Comparison of ENCODE assay signal across 1 cellular context in genomic region chr3:192879346-192880031, GRCh38.
TF ChIP-seq lines count a peak whose summit lies in the region.

No MANE protein-coding gene starts in this region.

TF ChIP-seq in H1, 55 proteins besides CTCF, POLR2A, EP300 and RAD21 (continued from another document):
- TF ChIP-seq SP2 (IDR thresholded peaks at IDR 0.05; ENCODE audit: low read length) (no peak), TEAD4 (IDR thresholded peaks at IDR 0.05; ENCODE audit: low read depth, low read length) (peak; percentile 91), JUND (IDR thresholded peaks at IDR 0.05; ENCODE audit: low read length) (peak; percentile 98), ATF2 (IDR thresholded peaks at IDR 0.05; ENCODE audit: low read length) (peak; percentile 97), CBX5 (IDR thresholded peaks at IDR 0.05; ENCODE audit: low read depth, low read length) (no peak)
